1 cellular context compared by ENCODE assay signal in the genomic region with DNA sequence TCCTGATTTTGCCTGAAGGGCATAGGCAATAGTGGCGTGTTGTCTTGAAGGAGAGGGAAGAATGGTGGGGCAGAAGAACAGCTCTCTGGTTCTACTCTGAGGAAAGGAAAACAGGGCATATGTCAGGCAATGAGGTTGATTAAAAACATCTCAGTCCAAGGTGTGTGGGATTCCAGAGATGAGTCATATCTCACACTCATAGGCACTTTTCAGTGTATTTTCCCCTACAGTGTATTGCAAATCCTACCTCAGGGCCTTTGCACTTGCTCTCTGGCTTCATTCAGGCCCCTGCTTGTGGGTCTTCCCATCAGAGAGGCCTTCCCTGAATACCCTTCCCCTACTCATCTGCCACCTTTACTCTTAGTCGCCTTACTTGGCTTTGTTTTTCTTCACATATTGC.
TF ChIP-seq lines count a peak whose summit lies in the region.

No MANE protein-coding gene starts in this region.

TF ChIP-seq in H1, 55 proteins besides CTCF, POLR2A, EP300 and RAD21:
- no peak for TF ChIP-seq POLR2AphosphoS5 (IDR thresholded peaks at IDR 0.05; ENCODE audit: low read depth, low read length)
- TF ChIP-seq YY1 (IDR thresholded peaks at IDR 0.05; ENCODE audit: low read depth, low read length) = no peak
- TF ChIP-seq CHD2 (IDR thresholded peaks at IDR 0.05; ENCODE audit: low read length) = no peak
- TF ChIP-seq RXRA (IDR thresholded peaks at IDR 0.05; ENCODE audit: insufficient read depth, low read depth, low read length) = no peak
- TF ChIP-seq KDM1A (IDR thresholded peaks at IDR 0.05; ENCODE audit: borderline replicate concordance, low read length) = peak; percentile 41; the same call in 1 of the 2 replicates
